Comparison of ENCODE assay signal across 8 cellular contexts in the genomic region with DNA sequence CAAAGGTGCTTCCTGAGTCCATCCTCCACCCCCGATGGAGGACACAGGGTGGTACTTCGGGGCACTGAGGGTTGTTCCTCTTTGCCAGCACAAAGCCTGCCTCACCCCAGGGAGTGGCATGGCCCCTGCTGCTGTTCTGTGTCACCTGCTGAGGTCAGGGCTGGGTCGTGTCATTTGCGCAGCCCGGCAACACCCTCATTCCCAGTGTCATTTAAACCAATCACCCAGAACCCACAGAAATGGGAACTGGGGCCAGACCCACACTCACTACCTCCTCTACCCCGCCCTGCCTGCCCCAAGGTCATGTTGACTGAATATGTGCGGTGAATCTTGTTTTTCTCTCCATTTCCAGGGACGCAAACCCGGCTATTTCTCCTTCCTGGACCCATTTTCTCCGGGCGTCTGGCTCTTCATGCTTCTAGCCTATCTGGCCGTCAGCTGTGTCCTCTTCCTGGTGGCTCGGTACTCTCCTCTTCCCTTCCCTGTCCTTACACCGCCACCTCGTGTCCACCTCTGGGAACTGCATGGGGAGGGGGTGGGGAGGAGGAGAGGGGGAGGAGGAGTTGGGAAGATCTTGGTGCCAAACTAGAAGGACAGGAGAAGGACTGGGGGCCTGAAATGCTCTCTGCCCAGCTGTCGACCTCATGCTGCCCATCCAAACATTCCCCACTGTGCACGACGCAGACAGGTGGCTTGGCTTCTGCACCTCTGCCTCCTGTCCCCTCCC.
DNase-seq lines count a peak whose midpoint lies in the region; ATAC-seq and TF ChIP-seq lines count a peak whose summit lies in the region.

No MANE protein-coding gene starts in this region.

- no peak overlapping the region for H3K9ac ChIP-seq in mucosa of rectum (ENCODE audit: low read depth in 1 of 2, low read length in 2 of 2)

- no peak overlapping the region for H3K27ac ChIP-seq in mucosa of rectum (ENCODE audit: low read depth in 2 of 2, low read length in 2 of 2)

- peaks cover 0 to 6% of the 10 kb centered on the region in 2 donors for H3K27me3 ChIP-seq in mucosa of rectum (ENCODE audit: control insufficient read depth in 2 of 2, insufficient read depth in 2 of 2, low read length in 2 of 2)

- no peak for ATAC-seq in HG03442 (IDR thresholded peaks at IDR 0.05; ENCODE audit: unreplicated experiment)

- no peaks in the 10 kb centered on the region for H3K9me3 ChIP-seq in mucosa of rectum (ENCODE audit: control insufficient read depth in 2 of 2, low read length in 2 of 2)

- H3K4me3 ChIP-seq in epithelial cell of esophagus (ENCODE audit: low read length) (no peak overlapping the region), mucosa of rectum (ENCODE audit: low read length in 2 of 2) (peak overlapping the region; percentile 46 to 65)

- TF ChIP-seq CTCF in epithelial cell of esophagus (IDR thresholded peaks at IDR 0.05; ENCODE audit: insufficient read depth, low read depth, low read length, missing control alignments), result peak; percentile 76

- peaks cover 4 to 5% of the 10 kb centered on the region in 2 donors for H3K4me1 ChIP-seq in mucosa of rectum (ENCODE audit: control insufficient read depth in 2 of 2, insufficient read depth in 2 of 2, low read length in 2 of 2)

- DNase-seq in ELF-1 (ENCODE audit: low read depth, low spot score) (peak; percentile 85), HT1080 (ENCODE audit: low read depth) (peak; percentile 42), NOMO-1 treated with DMSO at 0.1 percent for 48 hours (lab: John Stamatoyannopoulos, UW; ENCODE audit: unreplicated experiment) (peak; percentile 50), activated T-cell treated with anti-CD3 and anti-CD28 coated beads for 1 hour (ENCODE audit: low read depth) (peak; percentile 54), epithelial cell of esophagus (ENCODE audit: low read depth) (peak; percentile 70)
- DNase-seq in stimulated activated CD8-positive, alpha-beta memory T cell treated with anti-CD3 and anti-CD28 coated beads, Interleukin-4, amount 100 ng/mL, for 48 hours, result peak; percentile 86

- no peaks in the 10 kb centered on the region for H3K36me3 ChIP-seq in mucosa of rectum (ENCODE audit: control insufficient read depth in 2 of 2, insufficient read depth in 2 of 2, low read length in 2 of 2)
